7 cellular contexts compared by ENCODE assay signal in genomic region chr3:98057631-98058030, GRCh38. TPM values are rescaled to one million over a fixed set of nuclear protein-coding genes. Genes with fewer than 3 reads are reported as not detected.
"Had no signal": no experiment of that assay in that cellular context is flagged by ENCODE, and none has a peak within 500 bp of the region (broad histone marks: within the 10 kb centered on the region; RNA-seq: fewer than 3 reads in every experiment).

No MANE protein-coding gene starts in this region.

- H2AFZ ChIP-seq: GM23248 had no signal

- H3K27ac ChIP-seq: GM23248 had no signal

- H3K4me3 ChIP-seq: GM23248, K562 had no signal

- DNase-seq: GM23248, H9, HCEC 1CT, IMR-90 had no signal

- H3K9ac ChIP-seq: GM23248 had no signal

RNA-seq across cellular contexts. Expression of gene GABRR3, which starts 22.5 kb away (rescaled TPM):
- total RNA-seq: GM23248, H1, H9, HT-29, IMR-90, K562 had no signal
- polyA plus RNA-seq: GM23248, H1, IMR-90, K562 had no signal

RNA-seq across cellular contexts. Expression of gene OR5AC2, which starts 29.3 kb away (rescaled TPM):
- total RNA-seq: GM23248, H1, H9, HT-29, IMR-90, K562 had no signal
- polyA plus RNA-seq: GM23248, H1, IMR-90, K562 had no signal
